Comparison of ENCODE assay signal across 1 cellular context in the genomic region with DNA sequence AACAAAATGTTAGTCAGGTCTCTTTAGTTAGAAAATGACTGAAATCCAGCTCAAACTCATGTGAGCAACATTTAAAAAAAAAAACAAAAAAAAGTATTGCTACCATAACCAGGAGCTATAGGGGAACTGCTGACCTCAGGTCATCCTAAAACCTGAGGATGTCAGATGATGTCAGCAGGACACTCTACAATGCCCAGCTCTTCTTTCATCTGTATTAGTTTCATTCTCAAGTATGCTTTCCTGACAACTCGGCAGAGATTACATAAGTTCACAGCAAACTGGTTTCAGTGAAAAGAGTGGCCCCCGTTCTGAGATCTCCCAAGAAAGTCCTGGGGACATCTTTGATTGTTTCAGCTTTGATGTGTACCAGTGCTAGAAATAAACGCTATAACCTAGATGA.
TF ChIP-seq lines count a peak whose summit lies in the region.

No MANE protein-coding gene starts in this region.

TF ChIP-seq in HepG2, 621 proteins besides CTCF, POLR2A, EP300 and RAD21 (continued from another document):
- TF ChIP-seq, protein P1, sequence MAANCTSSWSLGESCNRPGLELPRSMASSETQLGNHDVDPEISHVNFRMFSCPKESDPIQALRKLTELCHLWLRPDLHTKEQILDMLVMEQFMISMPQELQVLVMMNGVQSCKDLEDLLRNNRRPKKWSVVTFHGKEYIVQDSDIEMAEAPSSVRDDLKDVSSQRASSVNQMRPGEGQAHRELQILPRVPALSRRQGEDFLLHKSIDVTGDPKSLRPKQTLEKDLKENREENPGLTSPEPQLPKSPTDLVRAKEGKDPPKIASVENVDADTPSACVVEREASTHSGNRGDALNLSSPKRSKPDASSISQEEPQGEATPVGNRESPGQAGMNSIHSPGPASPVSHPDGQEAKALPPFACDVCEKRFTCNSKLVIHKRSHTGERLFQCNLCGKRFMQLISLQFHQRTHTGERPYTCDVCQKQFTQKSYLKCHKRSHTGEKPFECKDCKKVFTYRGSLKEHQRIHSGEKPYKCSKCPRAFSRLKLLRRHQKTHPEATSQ (CRISPR knock-in tag; IDR thresholded peaks at IDR 0.05; ENCODE audit: borderline replicate concordance) = no peak
- TF ChIP-seq, protein P2, sequence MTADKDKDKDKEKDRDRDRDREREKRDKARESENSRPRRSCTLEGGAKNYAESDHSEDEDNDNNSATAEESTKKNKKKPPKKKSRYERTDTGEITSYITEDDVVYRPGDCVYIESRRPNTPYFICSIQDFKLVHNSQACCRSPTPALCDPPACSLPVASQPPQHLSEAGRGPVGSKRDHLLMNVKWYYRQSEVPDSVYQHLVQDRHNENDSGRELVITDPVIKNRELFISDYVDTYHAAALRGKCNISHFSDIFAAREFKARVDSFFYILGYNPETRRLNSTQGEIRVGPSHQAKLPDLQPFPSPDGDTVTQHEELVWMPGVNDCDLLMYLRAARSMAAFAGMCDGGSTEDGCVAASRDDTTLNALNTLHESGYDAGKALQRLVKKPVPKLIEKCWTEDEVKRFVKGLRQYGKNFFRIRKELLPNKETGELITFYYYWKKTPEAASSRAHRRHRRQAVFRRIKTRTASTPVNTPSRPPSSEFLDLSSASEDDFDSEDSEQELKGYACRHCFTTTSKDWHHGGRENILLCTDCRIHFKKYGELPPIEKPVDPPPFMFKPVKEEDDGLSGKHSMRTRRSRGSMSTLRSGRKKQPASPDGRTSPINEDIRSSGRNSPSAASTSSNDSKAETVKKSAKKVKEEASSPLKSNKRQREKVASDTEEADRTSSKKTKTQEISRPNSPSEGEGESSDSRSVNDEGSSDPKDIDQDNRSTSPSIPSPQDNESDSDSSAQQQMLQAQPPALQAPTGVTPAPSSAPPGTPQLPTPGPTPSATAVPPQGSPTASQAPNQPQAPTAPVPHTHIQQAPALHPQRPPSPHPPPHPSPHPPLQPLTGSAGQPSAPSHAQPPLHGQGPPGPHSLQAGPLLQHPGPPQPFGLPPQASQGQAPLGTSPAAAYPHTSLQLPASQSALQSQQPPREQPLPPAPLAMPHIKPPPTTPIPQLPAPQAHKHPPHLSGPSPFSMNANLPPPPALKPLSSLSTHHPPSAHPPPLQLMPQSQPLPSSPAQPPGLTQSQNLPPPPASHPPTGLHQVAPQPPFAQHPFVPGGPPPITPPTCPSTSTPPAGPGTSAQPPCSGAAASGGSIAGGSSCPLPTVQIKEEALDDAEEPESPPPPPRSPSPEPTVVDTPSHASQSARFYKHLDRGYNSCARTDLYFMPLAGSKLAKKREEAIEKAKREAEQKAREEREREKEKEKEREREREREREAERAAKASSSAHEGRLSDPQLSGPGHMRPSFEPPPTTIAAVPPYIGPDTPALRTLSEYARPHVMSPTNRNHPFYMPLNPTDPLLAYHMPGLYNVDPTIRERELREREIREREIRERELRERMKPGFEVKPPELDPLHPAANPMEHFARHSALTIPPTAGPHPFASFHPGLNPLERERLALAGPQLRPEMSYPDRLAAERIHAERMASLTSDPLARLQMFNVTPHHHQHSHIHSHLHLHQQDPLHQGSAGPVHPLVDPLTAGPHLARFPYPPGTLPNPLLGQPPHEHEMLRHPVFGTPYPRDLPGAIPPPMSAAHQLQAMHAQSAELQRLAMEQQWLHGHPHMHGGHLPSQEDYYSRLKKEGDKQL (CRISPR knock-in tag; IDR thresholded peaks at IDR 0.05; ENCODE audit: low read depth) = no peak
- TF ChIP-seq, protein P3, sequence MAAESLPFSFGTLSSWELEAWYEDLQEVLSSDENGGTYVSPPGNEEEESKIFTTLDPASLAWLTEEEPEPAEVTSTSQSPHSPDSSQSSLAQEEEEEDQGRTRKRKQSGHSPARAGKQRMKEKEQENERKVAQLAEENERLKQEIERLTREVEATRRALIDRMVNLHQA (CRISPR knock-in tag; IDR thresholded peaks at IDR 0.05) = no peak
- TF ChIP-seq NRL (CRISPR knock-in tag; IDR thresholded peaks at IDR 0.05; ENCODE audit: borderline replicate concordance) = no peak
- no peak for TF ChIP-seq KMT2A (CRISPR knock-in tag; IDR thresholded peaks at IDR 0.05)
- TF ChIP-seq SMARCE1 (IDR thresholded peaks at IDR 0.05; ENCODE audit: borderline replicate concordance) = no peak
- no peak for TF ChIP-seq NFE2L1 (CRISPR knock-in tag; IDR thresholded peaks at IDR 0.05; ENCODE audit: borderline replicate concordance)
- no peak for TF ChIP-seq ZBTB42 (CRISPR knock-in tag; IDR thresholded peaks at IDR 0.05)
- no peak for TF ChIP-seq MIXL1 (CRISPR knock-in tag; IDR thresholded peaks at IDR 0.05)
- no peak for TF ChIP-seq FIP1L1 (IDR thresholded peaks at IDR 0.05; ENCODE audit: borderline replicate concordance, insufficient read depth, low read depth, low read length)
- no peak for TF ChIP-seq SMYD3 (CRISPR knock-in tag; IDR thresholded peaks at IDR 0.05)
- TF ChIP-seq MBD4 (IDR thresholded peaks at IDR 0.05; ENCODE audit: borderline replicate concordance, low read length) = no peak
- TF ChIP-seq MBNL3 (CRISPR knock-in tag; conservative IDR thresholded peaks at IDR 0.05) = no peak
- TF ChIP-seq ZNF296 (CRISPR knock-in tag; conservative IDR thresholded peaks at IDR 0.05) = no peak
